Comparison of ENCODE assay signal across 8 cellular contexts in genomic region chr15:41416162-41416741, GRCh38. TPM values are rescaled to one million over a fixed set of nuclear protein-coding genes. Genes with fewer than 3 reads are reported as not detected.
DNase-seq lines count a peak whose midpoint lies in the region; ATAC-seq and TF ChIP-seq lines count a peak whose summit lies in the region.

No MANE protein-coding gene starts in this region.

- no peaks in the 10 kb centered on the region for H3K9me3 ChIP-seq in SK-N-MC (ENCODE audit: low read depth, low read length)

- peak overlapping the region; percentile 97 for H3K27ac Mint-ChIP-seq in progenitor cell of endocrine pancreas

- TF ChIP-seq CTCF in fibroblast of mammary gland (conservative IDR thresholded peaks at IDR 0.05; ENCODE audit: control insufficient read depth, insufficient read depth, low read depth, low read length): no peak
- no peak for TF ChIP-seq CTCF in progenitor cell of endocrine pancreas (IDR thresholded peaks at IDR 0.05; ENCODE audit: unreplicated experiment)

- peak overlapping the region; percentile 97 for H3K4me3 Mint-ChIP-seq in progenitor cell of endocrine pancreas (ENCODE audit: low read depth)

- peaks cover 55% of the 10 kb centered on the region for H3K79me2 ChIP-seq in ACC112 (ENCODE audit: control insufficient read depth, insufficient read depth, low read length, unreplicated experiment)

- peaks cover 1% of the 10 kb centered on the region for H3K36me3 Mint-ChIP-seq in progenitor cell of endocrine pancreas (ENCODE audit: insufficient read depth)

- peak; percentile 9 for ATAC-seq in GM21528 (IDR thresholded peaks at IDR 0.05; ENCODE audit: low FRiP score, unreplicated experiment)
- ATAC-seq in HG02973 (IDR thresholded peaks at IDR 0.05; ENCODE audit: unreplicated experiment): no peak
- no peak for ATAC-seq in HG02623 (IDR thresholded peaks at IDR 0.05; ENCODE audit: unreplicated experiment)

- H3K4me1 ChIP-seq in ACC112 (ENCODE audit: control insufficient read depth, insufficient read depth, low read length, unreplicated experiment): peaks cover 16% of the 10 kb centered on the region

- H3K9ac ChIP-seq in SK-N-MC (ENCODE audit: insufficient read length): peak overlapping the region; percentile 96

- peak overlapping the region; percentile 19 for H2AFZ ChIP-seq in ACC112 (ENCODE audit: low read length, unreplicated experiment)

- H3K27me3 ChIP-seq in ACC112 (ENCODE audit: insufficient read depth, low read length): no peaks in the 10 kb centered on the region

- no peaks in the 10 kb centered on the region for H3K9me3 Mint-ChIP-seq in progenitor cell of endocrine pancreas (ENCODE audit: low read depth)

- peaks cover 20% of the 10 kb centered on the region for H3K4me1 Mint-ChIP-seq in progenitor cell of endocrine pancreas (ENCODE audit: low read depth)

- DNase-seq in SK-N-MC (ENCODE audit: low read depth, low spot score): no peak
- no peak for DNase-seq in fibroblast of mammary gland (ENCODE audit: low read depth)
- no peak for DNase-seq in progenitor cell of endocrine pancreas (ENCODE audit: low spot score, unreplicated experiment)
- no peak for DNase-seq in cerebellum (ENCODE audit: low spot score)

- no peaks in the 10 kb centered on the region for H3K27me3 Mint-ChIP-seq in progenitor cell of endocrine pancreas

- H3K27ac ChIP-seq in ACC112 (ENCODE audit: low read depth, low read length) (peak overlapping the region; percentile 40; the same call in 1 of the 2 replicates), SK-N-MC (no peak overlapping the region; the same call in 1 of the 2 replicates)

- H3K4me3 ChIP-seq in ACC112 (ENCODE audit: low read depth, low read length): peak overlapping the region; percentile 85
- H3K4me3 ChIP-seq in SK-N-MC: peak overlapping the region; percentile 99
- H3K4me3 ChIP-seq in fibroblast of mammary gland (ENCODE audit: control insufficient read depth, low read depth, low read length): peak overlapping the region; percentile 93

- no peaks in the 10 kb centered on the region for H3K36me3 ChIP-seq in ACC112 (ENCODE audit: insufficient read depth, low read length)
- no peaks in the 10 kb centered on the region for H3K36me3 ChIP-seq in SK-N-MC (ENCODE audit: insufficient read depth, low read length)

RNA-seq across cellular contexts. Expression of gene RTF1, which starts 0.6 kb away (rescaled TPM):
- total RNA-seq in progenitor cell of endocrine pancreas (58.7 and 59.1 TPM in 2 replicates), cerebellum (37.2 TPM)

RNA-seq across cellular contexts. Expression of gene NDUFAF1, which starts 14.0 kb away (rescaled TPM):
- total RNA-seq in progenitor cell of endocrine pancreas (13.0 and 13.2 TPM in 2 replicates), cerebellum (17.8 TPM)
